ENCODE assay signal across 16 cellular contexts in the genomic region with DNA sequence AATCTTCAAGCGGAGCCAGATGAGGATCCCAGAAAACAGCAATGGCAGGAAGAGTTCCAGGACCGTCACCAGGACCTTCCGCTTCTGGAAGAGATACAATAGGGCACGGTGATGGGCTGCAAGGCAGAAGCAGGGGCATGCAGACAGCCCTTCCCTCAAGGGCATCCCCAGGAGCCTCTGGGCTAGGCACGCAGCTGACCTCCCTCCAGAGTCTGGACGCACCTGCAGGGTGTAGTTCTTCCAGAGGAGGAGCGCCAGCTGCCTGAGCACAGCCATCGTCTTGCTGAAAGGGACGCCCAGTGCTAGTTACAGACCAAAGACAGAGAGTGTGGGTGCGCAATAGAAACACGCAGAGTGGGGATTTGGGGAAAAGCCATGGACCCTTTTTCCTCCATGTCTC. TPM values are rescaled to one million over a fixed set of nuclear protein-coding genes. Genes with fewer than 3 reads are reported as not detected.
DNase-seq lines count a peak whose midpoint lies in the region; ATAC-seq and TF ChIP-seq lines count a peak whose summit lies in the region.
"Had no signal": no experiment of that assay in that cellular context is flagged by ENCODE, and none has a peak within 500 bp of the region (broad histone marks: within the 10 kb centered on the region; RNA-seq: fewer than 3 reads in every experiment).

No MANE protein-coding gene starts in this region.

- no peak for TF ChIP-seq CTCF in RWPE2 (IDR thresholded peaks at IDR 0.05; ENCODE audit: poor library complexity, severe bottlenecking)
- TF ChIP-seq CTCF in lower lobe of right lung (IDR thresholded peaks at IDR 0.05): no peak
- TF ChIP-seq CTCF in osteoblast (IDR thresholded peaks at IDR 0.05; ENCODE audit: extremely low read depth, low read depth, low read length): no peak
- TF ChIP-seq CTCF in GM13977 (IDR thresholded peaks at IDR 0.05; ENCODE audit: extremely low read depth, insufficient read depth, missing control alignments): no peak

- no peak overlapping the region for H2AFZ ChIP-seq in osteoblast (ENCODE audit: low read length)
- H2AFZ ChIP-seq: GM23338 had no signal

- H3K27me3 ChIP-seq in RWPE2 (ENCODE audit: insufficient read depth, poor library complexity, severe bottlenecking) (no peaks in the 10 kb centered on the region), lower lobe of right lung (ENCODE audit: low read depth) (no peaks in the 10 kb centered on the region), osteoblast (ENCODE audit: insufficient read depth, low read length) (peaks cover 42% of the 10 kb centered on the region)
- H3K27me3 ChIP-seq: BLaER1 had no signal

- H3K4me2 ChIP-seq in osteoblast (ENCODE audit: insufficient read depth, low read length): no peak overlapping the region
- H3K4me2 ChIP-seq: GM23338 had no signal

- H3K9me3 ChIP-seq in RWPE2 (ENCODE audit: severe bottlenecking) (no peaks in the 10 kb centered on the region), lower lobe of right lung (no peaks in the 10 kb centered on the region), osteoblast (ENCODE audit: low read depth, low read length) (no peaks in the 10 kb centered on the region)
- H3K9me3 ChIP-seq: BLaER1, Caco-2 had no signal

- H4K20me1 ChIP-seq in osteoblast (ENCODE audit: insufficient read depth, low read length): no peaks in the 10 kb centered on the region
- H4K20me1 ChIP-seq: BLaER1 had no signal

- intact Hi-C loops in lower lobe of right lung (cut with DNase I): no loop called here

- H3K4me1 ChIP-seq in RWPE2 (ENCODE audit: insufficient read depth, poor library complexity, severe bottlenecking) (no peaks in the 10 kb centered on the region), lower lobe of right lung (peaks cover 7% of the 10 kb centered on the region), osteoblast (ENCODE audit: insufficient read depth, low read length) (no peaks in the 10 kb centered on the region)
- H3K4me1 ChIP-seq: Caco-2 had no signal

- ATAC-seq in RWPE2 (ENCODE audit: low read depth) (no peak), lower lobe of right lung (no peak), GM21576 (IDR thresholded peaks at IDR 0.05; ENCODE audit: unreplicated experiment) (no peak)
- ATAC-seq: CD8-positive, alpha-beta T cell; GM23338; HCT116 had no signal

- H3K36me3 ChIP-seq in RWPE2 (ENCODE audit: low read depth): no peaks in the 10 kb centered on the region
- H3K36me3 ChIP-seq in lower lobe of right lung: peaks cover 59% of the 10 kb centered on the region
- H3K36me3 ChIP-seq in osteoblast (ENCODE audit: insufficient read depth, low read length): no peaks in the 10 kb centered on the region

- DNase-seq in RWPE2 (ENCODE audit: low spot score): peak; percentile 23
- no peak for DNase-seq in lower lobe of right lung
- DNase-seq in osteoblast (ENCODE audit: insufficient read length, low spot score, missing footprints): peak; percentile 35
- DNase-seq in activated effector memory CD4-positive, alpha-beta T cell treated with anti-CD3 and anti-CD28 coated beads, Interleukin-2, amount 50 U/mL, for 16 hours: no peak
- DNase-seq in GM13977 (ENCODE audit: low spot score): no peak
- DNase-seq: Caco-2; CD4-positive, CD25-positive, alpha-beta regulatory T cell; CD8-positive, alpha-beta T cell; DMS153; DND-41; H9 had no signal

- H3K27ac ChIP-seq in RWPE2 (ENCODE audit: poor library complexity, severe bottlenecking) (no peak overlapping the region), lower lobe of right lung (peak overlapping the region; percentile 60), osteoblast (ENCODE audit: low read depth, low read length) (no peak overlapping the region)
- H3K27ac ChIP-seq: BLaER1, C4-2B had no signal

- no peak overlapping the region for H3K4me3 ChIP-seq in RWPE2 (ENCODE audit: severe bottlenecking)
- peak overlapping the region; percentile 50 for H3K4me3 ChIP-seq in lower lobe of right lung
- H3K4me3 ChIP-seq in osteoblast (ENCODE audit: insufficient read depth, low read length): no peak overlapping the region
- H3K4me3 ChIP-seq: BLaER1, GM23338 had no signal

- no peaks in the 10 kb centered on the region for H3K79me2 ChIP-seq in osteoblast (ENCODE audit: insufficient read depth, low read length)

- in situ Hi-C loops in GM13977 (cut with MboI; ENCODE audit: low pct_unique_long_range_greater_than_20kb, low sequenced_read_pairs, unreplicated experiment): no loop called here

RNA-seq across cellular contexts. Expression of gene ABCA3, which starts 14.3 kb away (rescaled TPM):
- total RNA-seq in lower lobe of right lung (491 TPM), osteoblast (0.88 and 1.4 TPM in 2 replicates)

RNA-seq across cellular contexts. Expression of gene RNPS1, which starts 58.3 kb away (rescaled TPM):
- total RNA-seq in lower lobe of right lung: 98.6 TPM
- 64.2 and 81.1 TPM in 2 replicates for total RNA-seq in osteoblast

Comparison
In these comparisons a context has a peak if more than half of its experiments do, and no peak if none do; other contexts are left out.
1. DNase-seq: peak in RWPE2 (single experiment) and osteoblast (single experiment); none in lower lobe of right lung (single experiment), activated effector memory CD4-positive, alpha-beta T cell treated with anti-CD3 and anti-CD28 coated beads, Interleukin-2, amount 50 U/mL, for 16 hours (single experiment) and GM13977 (single experiment).
2. RNA of gene ABCA3, which starts 14.3 kb away (total RNA-seq): 491 TPM in lower lobe of right lung (single experiment); 0.88 to 1.4 TPM in osteoblast; every median in the first group is over 100 times any median in the second.